ENCODE assay signal across 8 cellular contexts in the genomic region with DNA sequence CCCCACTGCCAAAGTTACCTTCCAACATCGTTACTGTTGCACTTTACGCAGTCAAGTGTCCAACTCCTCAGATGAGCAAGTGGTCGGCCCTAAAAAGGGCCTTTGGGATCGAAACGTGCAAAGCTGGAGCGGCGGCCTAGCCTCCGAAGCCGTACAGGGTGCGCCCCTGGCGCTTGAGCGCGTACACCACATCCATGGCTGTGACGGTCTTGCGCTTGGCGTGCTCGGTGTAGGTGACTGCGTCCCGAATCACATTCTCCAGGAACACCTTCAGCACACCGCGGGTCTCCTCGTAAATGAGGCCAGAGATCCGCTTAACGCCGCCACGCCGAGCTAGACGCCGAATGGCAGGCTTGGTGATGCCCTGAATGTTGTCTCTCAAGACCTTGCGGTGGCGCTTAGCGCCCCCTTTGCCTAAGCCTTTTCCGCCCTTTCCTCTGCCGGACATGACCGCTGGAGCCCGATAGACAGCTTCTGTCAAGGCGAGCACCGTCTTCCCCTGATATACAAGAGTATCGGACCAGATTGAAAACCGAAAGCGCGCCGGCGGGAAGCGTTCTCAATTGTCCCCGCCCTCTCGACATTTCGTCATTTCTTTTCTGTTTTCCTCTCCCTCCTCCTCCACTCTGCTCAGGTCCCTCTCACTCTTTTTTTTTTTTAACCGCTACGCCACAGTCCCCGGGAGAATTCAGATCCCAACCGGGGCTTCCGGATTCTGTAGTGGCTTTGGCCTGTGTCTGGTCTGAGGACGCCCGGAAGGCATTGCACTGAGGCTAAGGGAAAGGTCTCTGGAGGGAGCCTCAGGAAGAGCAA. TPM values are rescaled to one million over a fixed set of nuclear protein-coding genes. Genes with fewer than 3 reads are reported as not detected.
DNase-seq lines count a peak whose midpoint lies in the region; ATAC-seq, FAIRE-seq and TF ChIP-seq lines count a peak whose summit lies in the region.
"Not testable (repeated sequence)": the region's sequence is repeated elsewhere in the genome, so short reads cannot be mapped to it uniquely, and the experiment has no call there.

No MANE protein-coding gene starts in this region.

- TF ChIP-seq RAD21 in A549 (conservative IDR thresholded peaks at IDR 0.05 in 1 of 2, IDR thresholded peaks at IDR 0.05 in 1 of 2): not testable (repeated sequence)

- not testable (repeated sequence) for H3K9me3 ChIP-seq in A549; RWPE2 (ENCODE audit: severe bottlenecking)

- H3K4me2 ChIP-seq in A549: not testable (repeated sequence)

- H3K4me1 Mint-ChIP-seq in naive thymus-derived CD8-positive, alpha-beta T cell: not testable (repeated sequence)

- H3K9me3 Mint-ChIP-seq in naive thymus-derived CD8-positive, alpha-beta T cell: not testable (repeated sequence)

- POLR2A ChIA-PET in A549 (lab: Yijun Ruan, JAX); naive thymus-derived CD8-positive, alpha-beta T cell (lab: Charles Lee): not testable (repeated sequence)

- H3K27me3 Mint-ChIP-seq in naive thymus-derived CD8-positive, alpha-beta T cell: not testable (repeated sequence)

- ATAC-seq in A549 (peak; percentile 80 to 84), GM18907 (IDR thresholded peaks at IDR 0.05; ENCODE audit: unreplicated experiment) (peak; percentile 66), GM21423 (IDR thresholded peaks at IDR 0.05; ENCODE audit: unreplicated experiment) (peak; percentile 59), HG02798 (IDR thresholded peaks at IDR 0.05; ENCODE audit: poor library complexity, unreplicated experiment) (peak; percentile 78), HG03159 (IDR thresholded peaks at IDR 0.05; ENCODE audit: unreplicated experiment) (peak; percentile 63), RWPE2 (ENCODE audit: low read depth) (peak; percentile 62)
- ATAC-seq in naive thymus-derived CD8-positive, alpha-beta T cell: peak; percentile 83 to 87

- not testable (repeated sequence) for H3K27ac ChIP-seq in A549; RWPE2 (ENCODE audit: poor library complexity, severe bottlenecking)

- not testable (repeated sequence) for H3K27ac Mint-ChIP-seq in naive thymus-derived CD8-positive, alpha-beta T cell

- CTCF ChIA-PET in A549 (lab: Yijun Ruan, JAX): not testable (repeated sequence)

- H3K4me3 ChIP-seq in A549; RWPE2 (ENCODE audit: severe bottlenecking): not testable (repeated sequence)

- TF ChIP-seq POLR2A in A549 (IDR thresholded peaks at IDR 0.05; ENCODE audit: low read length): not testable (repeated sequence)

- H3K36me3 ChIP-seq in RWPE2 (ENCODE audit: low read depth): not testable (repeated sequence)

- no CpG with 5 or more reads among the region's 55 CpGs for WGBS in A549 (ENCODE audit: missing lambda C conversion rate)

- FAIRE-seq in A549 (lab: Jason Lieb, UNC): not testable (repeated sequence)
- peak; percentile 76 for FAIRE-seq in endometrium (lab: Jason Lieb, UNC)

- H3K27me3 ChIP-seq in RWPE2 (ENCODE audit: insufficient read depth, poor library complexity, severe bottlenecking): not testable (repeated sequence)

- not testable (repeated sequence) for H3K4me1 ChIP-seq in A549; RWPE2 (ENCODE audit: insufficient read depth, poor library complexity, severe bottlenecking)

- DNase-seq in A549 (ENCODE audit: low read depth in 1 of 2, low spot score in 1 of 2); RWPE2 (ENCODE audit: low spot score); naive thymus-derived CD8-positive, alpha-beta T cell: not testable (repeated sequence)

- TF ChIP-seq EP300 in A549 (IDR thresholded peaks at IDR 0.05): not testable (repeated sequence)

- not testable (repeated sequence) for TF ChIP-seq CTCF in A549 (IDR thresholded peaks at IDR 0.05); RWPE2 (IDR thresholded peaks at IDR 0.05; ENCODE audit: poor library complexity, severe bottlenecking)

- H3K4me3 Mint-ChIP-seq in naive thymus-derived CD8-positive, alpha-beta T cell: not testable (repeated sequence)

- H3K36me3 Mint-ChIP-seq in naive thymus-derived CD8-positive, alpha-beta T cell: not testable (repeated sequence)

RNA-seq across cellular contexts. Expression of gene BOLA1, which starts 38.5 kb away (rescaled TPM):
- polyA plus RNA-seq in A549 (2011; rRNA removed) (26.7 and 27.5 TPM in 2 replicates), A549 (2017; fragmentation: RNase III; extraction: RNeasy Plus Mini Kit Qiagen cat#74134 plus additional on column Dnase treatment) (22.8 to 25.4 TPM (median 23.7 TPM) in 3 replicates)
- 52.7 and 54.8 TPM in 2 replicates for polyA plus RNA-seq in A549 (2012; cell fraction: cytosol; rRNA removed)
- polyA plus RNA-seq in A549 (2012; cell fraction: nucleus; rRNA removed): 39.5 and 45.1 TPM in 2 replicates
- polyA minus RNA-seq in A549 (2011; rRNA and poly(A)+ RNA removed): 2.6 and 2.8 TPM in 2 replicates
- total RNA-seq in naive thymus-derived CD8-positive, alpha-beta T cell: 10 to 100 TPM; 21.1 to 21.6 TPM
- 10 to 100 TPM; 19.7 to 34.1 (median 24.3) TPM for polyA plus RNA-seq in naive thymus-derived CD8-positive, alpha-beta T cell

RNA-seq across cellular contexts. Expression of gene SV2A, which starts 56.8 kb away (rescaled TPM):
- polyA plus RNA-seq in A549 (2011; rRNA removed): 0.04 and 0.05 TPM in 2 replicates
- polyA plus RNA-seq in A549 (2012; cell fraction: cytosol; rRNA removed): 0.12 TPM in 2 replicates
- 0.37 and 0.62 TPM in 2 replicates for polyA plus RNA-seq in A549 (2012; cell fraction: nucleus; rRNA removed)
- polyA plus RNA-seq in A549 (2017; fragmentation: RNase III; extraction: RNeasy Plus Mini Kit Qiagen cat#74134 plus additional on column Dnase treatment): 0.07 to 0.13 TPM (median 0.08 TPM) in 3 replicates
- 0.10 and 0.17 TPM in 2 replicates for polyA minus RNA-seq in A549 (2011; rRNA and poly(A)+ RNA removed)
- 1 to 10 TPM; 3.0 TPM for total RNA-seq in naive thymus-derived CD8-positive, alpha-beta T cell
- polyA plus RNA-seq in naive thymus-derived CD8-positive, alpha-beta T cell: 1 to 10 TPM; 1.6 to 2.6 (median 2.3) TPM
